In the genomic region with DNA sequence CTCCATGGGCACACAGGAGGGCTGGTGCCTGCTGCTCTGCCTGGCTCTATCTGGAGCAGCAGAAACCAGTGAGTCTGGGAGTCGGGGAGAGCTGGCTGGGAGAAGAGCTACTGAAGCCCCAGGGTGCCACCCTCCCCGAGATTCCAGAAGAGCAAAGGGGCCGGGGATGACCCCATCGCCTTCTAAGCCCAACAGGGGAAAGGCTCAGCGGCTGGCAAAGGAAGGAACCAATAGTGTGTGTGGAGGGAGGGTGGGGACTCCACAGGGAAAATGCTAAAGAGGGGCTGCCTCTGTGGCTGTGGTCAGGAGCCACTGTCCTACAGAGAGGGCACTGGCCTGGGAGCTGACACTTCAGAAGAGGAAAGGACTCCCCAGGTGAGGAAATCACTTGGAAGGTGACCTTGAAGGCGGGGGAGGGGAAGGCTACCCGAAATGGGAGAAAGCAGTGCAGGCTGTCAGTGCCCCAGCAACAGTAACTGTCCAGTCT, we compare ENCODE assay signal across 8 cellular contexts. TPM values are rescaled to one million over a fixed set of nuclear protein-coding genes. Genes with fewer than 3 reads are reported as not detected.
DNase-seq lines count a peak whose midpoint lies in the region; ATAC-seq and TF ChIP-seq lines count a peak whose summit lies in the region.

No MANE protein-coding gene starts in this region.

- TF ChIP-seq EP300 in sigmoid colon (IDR thresholded peaks at IDR 0.05) = no peak

- H3K4me1 Mint-ChIP-seq in activated naive CD8-positive, alpha-beta T cell treated with anti-CD3 and anti-CD28 coated beads, Interleukin-2, amount 50 U/mL, for 24 hours = peaks cover 82% of the 10 kb centered on the region

- WGBS in right cardiac atrium = 9% methylated on average over 7 of the region's 7 CpGs
- WGBS in sigmoid colon, 2 donors = 0 to 3% methylated on average over 7 of the region's 7 CpGs

- H3K27me3 Mint-ChIP-seq in activated naive CD8-positive, alpha-beta T cell treated with anti-CD3 and anti-CD28 coated beads, Interleukin-2, amount 50 U/mL, for 24 hours = no peaks in the 10 kb centered on the region

- TF ChIP-seq CTCF in sigmoid colon (IDR thresholded peaks at IDR 0.05) = no peak

- peaks cover 0 to 31% (median 19%) of the 10 kb centered on the region in 4 donors for H3K36me3 ChIP-seq in sigmoid colon

- intact Hi-C loops in right cardiac atrium (cut with DNase I) = no loop called here
- intact Hi-C loops in sigmoid colon (cut with DNase I) = loop anchor here (5.0 kb wide), 2 partner anchors 60 to 130 kb away; no protein-coding TSS in a partner anchor

- no peaks in the 10 kb centered on the region for H3K27me3 ChIP-seq in right cardiac atrium (ENCODE audit: control insufficient read depth, insufficient read depth)
- H3K27me3 ChIP-seq in sigmoid colon = no peaks in the 10 kb centered on the region

- peaks cover 79% of the 10 kb centered on the region for H3K36me3 Mint-ChIP-seq in activated naive CD8-positive, alpha-beta T cell treated with anti-CD3 and anti-CD28 coated beads, Interleukin-2, amount 50 U/mL, for 24 hours (ENCODE audit: low read depth)

- peak overlapping the region; percentile 99 for H3K27ac ChIP-seq in right cardiac atrium (ENCODE audit: low read length)
- peak overlapping the region; percentile 90 to 98 (median 94) for H3K27ac ChIP-seq in sigmoid colon

- H3K4me3 ChIP-seq in right cardiac atrium (ENCODE audit: low read length) (peak overlapping the region; percentile 57), sigmoid colon (peak overlapping the region; percentile 53 to 80 (median 60))

- H3K4me3 Mint-ChIP-seq in activated naive CD8-positive, alpha-beta T cell treated with anti-CD3 and anti-CD28 coated beads, Interleukin-2, amount 50 U/mL, for 24 hours = peak overlapping the region; percentile 98

- peak overlapping the region; percentile 98 for H3K27ac Mint-ChIP-seq in activated naive CD8-positive, alpha-beta T cell treated with anti-CD3 and anti-CD28 coated beads, Interleukin-2, amount 50 U/mL, for 24 hours

- H3K9me3 ChIP-seq in right cardiac atrium (ENCODE audit: control insufficient read depth, low read length) (no peaks in the 10 kb centered on the region), sigmoid colon (no peaks in the 10 kb centered on the region)

- H3K4me1 ChIP-seq in right cardiac atrium (ENCODE audit: control insufficient read depth, insufficient read depth, low read length) (peaks cover 3% of the 10 kb centered on the region), sigmoid colon (peaks cover 0 to 43% (median 37%) of the 10 kb centered on the region in 4 donors)

- TF ChIP-seq POLR2A in sigmoid colon (IDR thresholded peaks at IDR 0.05) = no peak

- H3K9me3 Mint-ChIP-seq in activated naive CD8-positive, alpha-beta T cell treated with anti-CD3 and anti-CD28 coated beads, Interleukin-2, amount 50 U/mL, for 24 hours = no peaks in the 10 kb centered on the region

- ATAC-seq in activated naive CD8-positive, alpha-beta T cell treated with anti-CD3 and anti-CD28 coated beads, Interleukin-2, amount 50 U/mL, for 24 hours = no peak
- ATAC-seq in right cardiac atrium = peak; percentile 24 to 48

- DNase-seq in COLO668 (lab: John Stamatoyannopoulos, UW; ENCODE audit: unreplicated experiment) (peak; percentile 37), HPDE6-E6E7 (ENCODE audit: extremely low spot score) (peak; percentile 20), right cardiac atrium (peak in 1 of 3 donors; percentile 72), sigmoid colon (peak; percentile 79), MV-4-11 (lab: John Stamatoyannopoulos, UW) (no peak), HCEC 1CT (no peak), NOMO-1 treated with dmso at 0.1 percent for 144 hours (lab: John Stamatoyannopoulos, UW; ENCODE audit: unreplicated experiment) (no peak)
- peak; percentile 47 for DNase-seq in activated naive CD8-positive, alpha-beta T cell treated with anti-CD3 and anti-CD28 coated beads, Interleukin-2, amount 50 U/mL, for 24 hours

RNA-seq across cellular contexts. Expression of gene TAPBPL, which starts 0.4 kb away (rescaled TPM):
- total RNA-seq in right cardiac atrium = 10 to 100 TPM; 14.2 to 19.5 (median 17.1) TPM
- 17.2 TPM for polyA plus RNA-seq in right cardiac atrium
- 10 to 100 TPM; 20.2 to 27.5 (median 26.9) TPM for total RNA-seq in sigmoid colon
- polyA plus RNA-seq in sigmoid colon = 10 to 100 TPM; 14.4 to 36.0 (median 17.1) TPM

RNA-seq across cellular contexts. Expression of gene CD27, which starts 7.5 kb away (rescaled TPM):
- under 1 TPM in 3 of 4 donors, not detected in 1; 0.29 to 0.80 (median 0.33) TPM for total RNA-seq in right cardiac atrium
- 0.27 TPM for polyA plus RNA-seq in right cardiac atrium
- total RNA-seq in sigmoid colon = under 1 TPM in 1 of 4 donors, not detected in 3; 0.81 TPM
- polyA plus RNA-seq in sigmoid colon = 10 to 100 TPM in 1 of 3 donors, 1 to 10 TPM in 1, under 1 TPM in 1; 0.60 to 29.0 (median 2.3) TPM

RNA-seq across cellular contexts. Expression of gene VAMP1, which starts 18.2 kb away (rescaled TPM):
- 1 to 10 TPM; 3.6 to 9.0 (median 6.1) TPM for total RNA-seq in right cardiac atrium
- 4.7 TPM for polyA plus RNA-seq in right cardiac atrium
- total RNA-seq in sigmoid colon = 10 to 100 TPM; 11.5 to 44.0 (median 17.2) TPM
- 10 to 100 TPM in 1 of 3 donors, 1 to 10 TPM in 2; 2.3 to 12.8 (median 3.0) TPM for polyA plus RNA-seq in sigmoid colon

RNA-seq across cellular contexts. Expression of gene MRPL51, which starts 40.8 kb away (rescaled TPM):
- total RNA-seq in right cardiac atrium (100 to 1,000 TPM; 192 to 233 (median 213) TPM), sigmoid colon (100 to 1,000 TPM in 2 of 4 donors, 10 to 100 TPM in 2; 52.9 to 113 (median 92.1) TPM)
- polyA plus RNA-seq in right cardiac atrium (180 TPM), sigmoid colon (100 to 1,000 TPM; 119 to 142 (median 135) TPM)

RNA-seq across cellular contexts. Expression of gene NCAPD2, which starts 41.6 kb away (rescaled TPM):
- total RNA-seq in right cardiac atrium (10 to 100 TPM; 13.5 to 16.8 (median 14.6) TPM), sigmoid colon (10 to 100 TPM; 11.8 to 89.5 (median 12.6) TPM)
- polyA plus RNA-seq in right cardiac atrium (5.7 TPM), sigmoid colon (10 to 100 TPM in 2 of 3 donors, 1 to 10 TPM in 1; 9.0 to 35.8 (median 13.6) TPM)

Comparison
In these comparisons a context has a peak if more than half of its experiments do, and no peak if none do; other contexts are left out.
1. DNase-seq: peak in COLO668 (single experiment), HPDE6-E6E7 (single experiment), activated naive CD8-positive, alpha-beta T cell treated with anti-CD3 and anti-CD28 coated beads, Interleukin-2, amount 50 U/mL, for 24 hours (single experiment) and sigmoid colon (single experiment); none in MV-4-11 (single experiment), HCEC 1CT (single experiment) and NOMO-1 treated with dmso at 0.1 percent for 144 hours (single experiment).